ENCODE assay signal across 10 cellular contexts in genomic region chr17:57463103-57463885, GRCh38.
DNase-seq lines count a peak whose midpoint lies in the region; ATAC-seq, FAIRE-seq and TF ChIP-seq lines count a peak whose summit lies in the region.
"Had no signal": no experiment of that assay in that cellular context is flagged by ENCODE, and none has a peak within 500 bp of the region (broad histone marks: within the 10 kb centered on the region; RNA-seq: fewer than 3 reads in every experiment).

No MANE protein-coding gene starts in this region.

- peak overlapping the region; percentile 79 for H3K27ac Mint-ChIP-seq in mesothelial cell of epicardium

- H3K4me3 ChIP-seq in AG04449 (ENCODE audit: low read depth, low read length): no peak overlapping the region

- no peak overlapping the region for H3K4me3 Mint-ChIP-seq in mesothelial cell of epicardium

- POLR2A ChIA-PET in AG04449 (lab: Yijun Ruan, JAX): no interaction called here

- no peaks in the 10 kb centered on the region for H3K36me3 Mint-ChIP-seq in mesothelial cell of epicardium

- no peaks in the 10 kb centered on the region for H3K9me3 Mint-ChIP-seq in mesothelial cell of epicardium

- peak; percentile 95 for FAIRE-seq in GM19239 (lab: Jason Lieb, UNC)
- FAIRE-seq: endothelial cell of umbilical vein, G401.6 had no signal

- peaks cover 59% of the 10 kb centered on the region for H3K4me1 Mint-ChIP-seq in mesothelial cell of epicardium

- no peaks in the 10 kb centered on the region for H3K27me3 Mint-ChIP-seq in mesothelial cell of epicardium (ENCODE audit: low read depth)

- ATAC-seq in HG03159 (IDR thresholded peaks at IDR 0.05; ENCODE audit: unreplicated experiment): peak; percentile 83

- DNase-seq in AG04449 (ENCODE audit: low read depth, low spot score) (peak; percentile 74), GM19239 (ENCODE audit: insufficient read length, low spot score) (peak; percentile 62), mesothelial cell of epicardium (ENCODE audit: low spot score in 2 of 2, unreplicated experiment in 2 of 2) (no peak), NCI-H1092 treated with DMSO at 0.1 percent for 48 hours (lab: John Stamatoyannopoulos, UW) (no peak), putamen (ENCODE audit: low spot score) (no peak), foreskin melanocyte (no peak)
- DNase-seq in activated CD8-positive, alpha-beta memory T cell treated with anti-CD3 and anti-CD28 coated beads, Interleukin-2, amount 50 U/mL, for 4 hours: peak; percentile 44

- CTCF ChIA-PET in AG04449 (lab: Yijun Ruan, JAX): no interaction called here

- TF ChIP-seq CTCF in AG04449 (IDR thresholded peaks at IDR 0.05; ENCODE audit: insufficient read depth, low read length, missing control alignments) (no peak), mesothelial cell of epicardium (IDR thresholded peaks at IDR 0.05; ENCODE audit: unreplicated experiment) (no peak)

Comparison
In these comparisons a context has a peak if more than half of its experiments do, and no peak if none do; other contexts are left out.
1. DNase-seq: peak in AG04449 (single experiment), GM19239 (single experiment) and activated CD8-positive, alpha-beta memory T cell treated with anti-CD3 and anti-CD28 coated beads, Interleukin-2, amount 50 U/mL, for 4 hours (single experiment); none in mesothelial cell of epicardium (0 of 2), NCI-H1092 treated with DMSO at 0.1 percent for 48 hours (single experiment), putamen (single experiment) and foreskin melanocyte (single experiment).